14 cellular contexts compared by ENCODE assay signal in genomic region chrX:118720058-118720707, GRCh38. TPM values are rescaled to one million over a fixed set of nuclear protein-coding genes. Genes with fewer than 3 reads are reported as not detected.
DNase-seq lines count a peak whose midpoint lies in the region; ATAC-seq and TF ChIP-seq lines count a peak whose summit lies in the region.
"Had no signal": no experiment of that assay in that cellular context is flagged by ENCODE, and none has a peak within 500 bp of the region (broad histone marks: within the 10 kb centered on the region; RNA-seq: fewer than 3 reads in every experiment).

No MANE protein-coding gene starts in this region.

- H3K9me3 Mint-ChIP-seq in CD14-positive monocyte (peaks cover 0 to 16% (median 0%) of the 10 kb centered on the region in 7 donors), GM23338 (peaks cover 6% of the 10 kb centered on the region; the same call in 2 of the 3 replicates), memory B cell (no peaks in the 10 kb centered on the region), glutamatergic neuron (ENCODE audit: unreplicated experiment) (peaks cover 2% of the 10 kb centered on the region)
- H3K9me3 Mint-ChIP-seq: HFFc6 had no signal

- H3K4me3 Mint-ChIP-seq in CD14-positive monocyte (no peak overlapping the region), GM23338 (no peak overlapping the region), memory B cell (no peak overlapping the region), glutamatergic neuron (ENCODE audit: unreplicated experiment) (no peak overlapping the region)
- H3K4me3 Mint-ChIP-seq: CD4-positive, CD25-positive, alpha-beta regulatory T cell; HFFc6 had no signal

- H3K4me1 ChIP-seq in GM23338 (ENCODE audit: insufficient read depth) = peaks cover 6% of the 10 kb centered on the region; the same call in 1 of the 2 replicates

- peak overlapping the region in 4 of 7 donors; percentile 8 to 40 (median 18) for H3K27ac Mint-ChIP-seq in CD14-positive monocyte
- H3K27ac Mint-ChIP-seq in GM23338 = no peak overlapping the region
- peak overlapping the region; percentile 35 for H3K27ac Mint-ChIP-seq in memory B cell
- H3K27ac Mint-ChIP-seq in glutamatergic neuron (ENCODE audit: unreplicated experiment) = no peak overlapping the region
- H3K27ac Mint-ChIP-seq: CD4-positive, CD25-positive, alpha-beta regulatory T cell; HFFc6 had no signal

- H3K36me3 Mint-ChIP-seq in CD14-positive monocyte = no peaks in the 10 kb centered on the region
- H3K36me3 Mint-ChIP-seq in GM23338 (ENCODE audit: low read depth) = no peaks in the 10 kb centered on the region; the same call in 2 of the 3 replicates
- H3K36me3 Mint-ChIP-seq in memory B cell = no peaks in the 10 kb centered on the region
- no peaks in the 10 kb centered on the region for H3K36me3 Mint-ChIP-seq in glutamatergic neuron (ENCODE audit: unreplicated experiment)
- H3K36me3 Mint-ChIP-seq: CD4-positive, CD25-positive, alpha-beta regulatory T cell had no signal

- no peaks in the 10 kb centered on the region for H3F3A ChIP-seq in GM23338 (replicated peaks; ENCODE audit: low read depth)

- H3K4me3 ChIP-seq in GM23338 = no peak overlapping the region
- no peak overlapping the region for H3K4me3 ChIP-seq in coronary artery
- H3K4me3 ChIP-seq: A549 had no signal

- H3K27me3 ChIP-seq in GM23338 (ENCODE audit: insufficient read depth) = no peaks in the 10 kb centered on the region

- H3K79me2 ChIP-seq in GM23338 (replicated peaks; ENCODE audit: insufficient read depth) = no peaks in the 10 kb centered on the region

- TF ChIP-seq CTCF in CD14-positive monocyte (IDR thresholded peaks at IDR 0.05) = no peak
- TF ChIP-seq CTCF in GM23338 (conservative IDR thresholded peaks at IDR 0.05; ENCODE audit: low read depth in 2 of 2) = no peak
- TF ChIP-seq CTCF in glutamatergic neuron (IDR thresholded peaks at IDR 0.05; ENCODE audit: partially characterized antibody, unreplicated experiment) = no peak
- no peak for TF ChIP-seq CTCF in coronary artery (IDR thresholded peaks at IDR 0.05)

- H3K27ac ChIP-seq in GM23338 (ENCODE audit: low read depth) (no peak overlapping the region), coronary artery (no peak overlapping the region)

- intact Hi-C loops in CD14-positive monocyte (cut with micrococcal nuclease) = no loop called here

- H3K9me2 ChIP-seq in GM23338 (ENCODE audit: insufficient read depth) = no peaks in the 10 kb centered on the region

- no peaks in the 10 kb centered on the region for H3K36me3 ChIP-seq in GM23338 (ENCODE audit: insufficient read depth)

- DNase-seq in CD14-positive monocyte (ENCODE audit: low spot score) (no peak), GM23338 (ENCODE audit: low spot score) (peak; percentile 5), NCI-H69 (lab: John Stamatoyannopoulos, UW) (peak; percentile 8), memory B cell (ENCODE audit: low spot score in 2 of 2) (no peak), GOT3 (lab: John Stamatoyannopoulos, UW) (no peak), glutamatergic neuron (no peak), foreskin melanocyte (no peak), coronary artery (ENCODE audit: low spot score) (no peak)
- DNase-seq: CD4-positive, CD25-positive, alpha-beta regulatory T cell; DMS53; HCEC 1CT; HFFc6 had no signal

- no peak for ATAC-seq in GM23338
- no peak for ATAC-seq in memory B cell (ENCODE audit: low read depth)
- ATAC-seq: A549, HepG2 had no signal

- no peaks in the 10 kb centered on the region for H4K20me1 ChIP-seq in GM23338 (replicated peaks; ENCODE audit: insufficient read depth)

- no peak overlapping the region for H3K4me2 ChIP-seq in GM23338
- H3K4me2 ChIP-seq: A549 had no signal

- no peak overlapping the region for H2AFZ ChIP-seq in GM23338

- H3K4me1 Mint-ChIP-seq in CD14-positive monocyte = peaks cover 73% of the 10 kb centered on the region
- peaks cover 24% of the 10 kb centered on the region for H3K4me1 Mint-ChIP-seq in GM23338
- peaks cover 44% of the 10 kb centered on the region for H3K4me1 Mint-ChIP-seq in memory B cell
- H3K4me1 Mint-ChIP-seq in glutamatergic neuron (ENCODE audit: low read depth, unreplicated experiment) = no peaks in the 10 kb centered on the region
- H3K4me1 Mint-ChIP-seq: CD4-positive, CD25-positive, alpha-beta regulatory T cell had no signal

- H3K27me3 Mint-ChIP-seq in CD14-positive monocyte (ENCODE audit: low read depth in 3 of 3) (peaks cover 0 to 7% (median 0%) of the 10 kb centered on the region in 3 donors), GM23338 (ENCODE audit: insufficient read depth, low read depth, poor library complexity) (peaks cover 6% of the 10 kb centered on the region), memory B cell (no peaks in the 10 kb centered on the region), glutamatergic neuron (ENCODE audit: unreplicated experiment) (no peaks in the 10 kb centered on the region)

TF ChIP-seq in GM23338, 12 proteins besides CTCF, POLR2A, EP300 and RAD21 (continues in another document):
- TF ChIP-seq POLR2AphosphoS5 (IDR thresholded peaks at IDR 0.05; ENCODE audit: low read depth) (no peak), NANOG (IDR thresholded peaks at IDR 0.05; ENCODE audit: borderline replicate concordance) (no peak), CREB1 (CRISPR knock-in tag; IDR thresholded peaks at IDR 0.05; ENCODE audit: low read depth) (no peak), ZNF114 (CRISPR knock-in tag; IDR thresholded peaks at IDR 0.05) (no peak), ZNF331 (CRISPR knock-in tag; IDR thresholded peaks at IDR 0.05; ENCODE audit: low read depth) (no peak), EZH2phosphoT487 (IDR thresholded peaks at IDR 0.05; ENCODE audit: unreplicated experiment) (no peak), ZNF462 (CRISPR knock-in tag; IDR thresholded peaks at IDR 0.05) (no peak), EZH2 (IDR thresholded peaks at IDR 0.05; ENCODE audit: low read depth, unreplicated experiment) (no peak)

RNA-seq across cellular contexts. Expression of gene IL13RA1, which starts 7.2 kb away (rescaled TPM):
- polyA plus RNA-seq in CD14-positive monocyte (10 to 100 TPM; 72.6 to 74.6 TPM), GM23338 (2016; fragmentation: Nextera tagmentation; extraction: Ambion mirVana) (2.7 and 3.2 TPM in 2 replicates)
- total RNA-seq in GM23338 (2014; rRNA removed; shearing (Covaris generic)) = 6.6 and 7.0 TPM in 2 replicates
- 1.1 TPM for total RNA-seq in glutamatergic neuron (ENCODE audit: unreplicated experiment)
- total RNA-seq: CD4-positive, CD25-positive, alpha-beta regulatory T cell had no signal

Comparison
In these comparisons a context has a peak if more than half of its experiments do, and no peak if none do; other contexts are left out.
1. DNase-seq: peak in GM23338 (single experiment) and NCI-H69 (single experiment); none in CD14-positive monocyte (single experiment), memory B cell (0 of 2), GOT3 (single experiment), glutamatergic neuron (single experiment), foreskin melanocyte (single experiment) and coronary artery (single experiment).
2. H3K27ac Mint-ChIP-seq: peak in CD14-positive monocyte (4 of 7) and memory B cell (single experiment); none in GM23338 (single experiment) and glutamatergic neuron (single experiment).